In genomic region chr3:4440951-4441350, GRCh38 we compare ENCODE assay signal across 36 cellular contexts.
"Had no signal": no experiment of that assay in that cellular context is flagged by ENCODE, and none has a peak within 500 bp of the region (broad histone marks: within the 10 kb centered on the region; RNA-seq: fewer than 3 reads in every experiment).

No MANE protein-coding gene starts in this region.

- H3K36me3 ChIP-seq: MG63 had no signal

- DNase-seq: activated CD4-positive, alpha-beta memory T cell treated with anti-CD3 and anti-CD28 coated beads, Interleukin-2, amount 10 ng/mL, durations not matched to agents 7 days and 5 days; activated CD4-positive, alpha-beta T cell treated with anti-CD3 and anti-CD28 coated beads for 36 hours; activated CD8-positive, alpha-beta memory T cell treated with anti-CD3 and anti-CD28 coated beads for 24 hours; activated CD8-positive, alpha-beta memory T cell treated with anti-CD3 and anti-CD28 coated beads, Interleukin-2, amount 10 ng/mL, durations not matched to agents 7 days and 5 days; activated CD8-positive, alpha-beta memory T cell treated with anti-CD3 and anti-CD28 coated beads, Interleukin-2, amount 50 U/mL, for 48 hours; activated effector memory CD4-positive, alpha-beta T cell treated with Interleukin-2 at 50 U/mL for 16 hours; activated naive CD4-positive, alpha-beta T cell treated with anti-CD3 and anti-CD28 coated beads, Interleukin-2, amount 10 ng/mL, durations not matched to agents 7 days and 5 days; activated naive CD8-positive, alpha-beta T cell treated with anti-CD3 and anti-CD28 coated beads, Interleukin-2, amount 50 U/mL, for 24 hours; activated T-cell treated with anti-CD3 and anti-CD28 coated beads, Interleukin-2, amount 50 U/mL, for 48 hours; anterior cingulate cortex; central memory CD4-positive, alpha-beta T cell; Kasumi-1; KG1; MG63; NCI-H1048; NCI-H1105 treated with DMSO at 0.1 percent for 48 hours; NCI-H1436; NCI-H1694; NCI-H1930; NCI-H2081 treated with DMSO at 0.1 percent for 48 hours; NCI-H226; NCI-H446 treated with DMSO at 0.1 percent for 48 hours; NCI-H524; NK-92 treated with Interleukin-12 subunit alpha and Interleukin-12 subunit beta, amount 100 ng/mL, for 24 hours; PC-9; SW 1271; T-helper 1 cell; T-helper 2 cell; T-helper 9 cell had no signal

- FAIRE-seq: bronchial epithelial cell, RCC 7860 had no signal

- H3K9me3 Mint-ChIP-seq: activated CD4-positive, alpha-beta memory T cell treated with anti-CD3 and anti-CD28 coated beads, Interleukin-2, amount 10 ng/mL, durations not matched to agents 7 days and 5 days; activated naive CD4-positive, alpha-beta T cell treated with anti-CD3 and anti-CD28 coated beads, Interleukin-2, amount 10 ng/mL, durations not matched to agents 7 days and 5 days; activated naive CD8-positive, alpha-beta T cell treated with anti-CD3 and anti-CD28 coated beads, Interleukin-2, amount 50 U/mL, for 24 hours; brain had no signal

- H3K4me3 ChIP-seq: MG63, PC-9 had no signal

- H3K27me3 Mint-ChIP-seq: activated CD4-positive, alpha-beta memory T cell treated with anti-CD3 and anti-CD28 coated beads, Interleukin-2, amount 10 ng/mL, durations not matched to agents 7 days and 5 days; activated CD4-positive, alpha-beta T cell treated with anti-CD3 and anti-CD28 coated beads for 36 hours; activated CD8-positive, alpha-beta memory T cell treated with anti-CD3 and anti-CD28 coated beads, Interleukin-2, amount 10 ng/mL, durations not matched to agents 7 days and 5 days; activated naive CD4-positive, alpha-beta T cell treated with anti-CD3 and anti-CD28 coated beads, Interleukin-2, amount 10 ng/mL, durations not matched to agents 7 days and 5 days; activated naive CD8-positive, alpha-beta T cell; activated naive CD8-positive, alpha-beta T cell treated with anti-CD3 and anti-CD28 coated beads, Interleukin-2, amount 50 U/mL, for 24 hours; brain had no signal

- H3K27ac ChIP-seq: PC-9, RWPE1 had no signal

- H3K27me3 ChIP-seq: MG63 had no signal

- ATAC-seq: activated CD4-positive, alpha-beta T cell treated with anti-CD3 and anti-CD28 coated beads for 36 hours; activated CD4-positive, CD25-positive, alpha-beta regulatory T cell treated with anti-CD3 and anti-CD28 coated beads, Interleukin-2, amount 50 U/mL, for 24 hours; activated CD8-positive, alpha-beta memory T cell treated with anti-CD3 and anti-CD28 coated beads, Interleukin-2, amount 10 ng/mL, durations not matched to agents 7 days and 5 days; activated naive CD8-positive, alpha-beta T cell treated with anti-CD3 and anti-CD28 coated beads, Interleukin-2, amount 50 U/mL, for 24 hours; Right ventricle myocardium inferior had no signal

- H3K4me2 ChIP-seq: PC-9 had no signal

- H3K27ac Mint-ChIP-seq: activated CD4-positive, alpha-beta memory T cell treated with anti-CD3 and anti-CD28 coated beads, Interleukin-2, amount 10 ng/mL, durations not matched to agents 7 days and 5 days; activated CD4-positive, alpha-beta T cell treated with anti-CD3 and anti-CD28 coated beads for 36 hours; activated CD8-positive, alpha-beta memory T cell treated with anti-CD3 and anti-CD28 coated beads, Interleukin-2, amount 10 ng/mL, durations not matched to agents 7 days and 5 days; activated naive CD4-positive, alpha-beta T cell treated with anti-CD3 and anti-CD28 coated beads, Interleukin-2, amount 10 ng/mL, durations not matched to agents 7 days and 5 days; activated naive CD8-positive, alpha-beta T cell; activated naive CD8-positive, alpha-beta T cell treated with anti-CD3 and anti-CD28 coated beads, Interleukin-2, amount 50 U/mL, for 24 hours; brain had no signal

- H3K9me3 ChIP-seq: MG63 had no signal

- H3K4me3 Mint-ChIP-seq: activated CD4-positive, alpha-beta memory T cell treated with anti-CD3 and anti-CD28 coated beads, Interleukin-2, amount 10 ng/mL, durations not matched to agents 7 days and 5 days; activated CD4-positive, alpha-beta T cell treated with anti-CD3 and anti-CD28 coated beads for 36 hours; activated CD8-positive, alpha-beta memory T cell treated with anti-CD3 and anti-CD28 coated beads, Interleukin-2, amount 10 ng/mL, durations not matched to agents 7 days and 5 days; activated naive CD4-positive, alpha-beta T cell treated with anti-CD3 and anti-CD28 coated beads, Interleukin-2, amount 10 ng/mL, durations not matched to agents 7 days and 5 days; activated naive CD8-positive, alpha-beta T cell; activated naive CD8-positive, alpha-beta T cell treated with anti-CD3 and anti-CD28 coated beads, Interleukin-2, amount 50 U/mL, for 24 hours; brain had no signal

- H2AFZ ChIP-seq: PC-9 had no signal

- H3K4me1 Mint-ChIP-seq: activated CD4-positive, alpha-beta memory T cell treated with anti-CD3 and anti-CD28 coated beads, Interleukin-2, amount 10 ng/mL, durations not matched to agents 7 days and 5 days; activated CD4-positive, alpha-beta T cell treated with anti-CD3 and anti-CD28 coated beads for 36 hours; activated CD8-positive, alpha-beta memory T cell treated with anti-CD3 and anti-CD28 coated beads, Interleukin-2, amount 10 ng/mL, durations not matched to agents 7 days and 5 days; activated naive CD4-positive, alpha-beta T cell treated with anti-CD3 and anti-CD28 coated beads, Interleukin-2, amount 10 ng/mL, durations not matched to agents 7 days and 5 days; activated naive CD8-positive, alpha-beta T cell treated with anti-CD3 and anti-CD28 coated beads, Interleukin-2, amount 50 U/mL, for 24 hours; brain had no signal
